ENCODE assay signal across 14 cellular contexts in genomic region chr6:161215193-161215592, GRCh38. TPM values are rescaled to one million over a fixed set of nuclear protein-coding genes. Genes with fewer than 3 reads are reported as not detected.
DNase-seq lines count a peak whose midpoint lies in the region; ATAC-seq, FAIRE-seq and TF ChIP-seq lines count a peak whose summit lies in the region.
"Had no signal": no experiment of that assay in that cellular context is flagged by ENCODE, and none has a peak within 500 bp of the region (broad histone marks: within the 10 kb centered on the region; RNA-seq: fewer than 3 reads in every experiment).

No MANE protein-coding gene starts in this region.

- H3K4me3 ChIP-seq in AG04449 (ENCODE audit: low read depth, low read length) (no peak overlapping the region), IMR-90 (ENCODE audit: insufficient read depth, low read depth, low read length) (no peak overlapping the region), K562 (no peak overlapping the region)
- H3K4me3 ChIP-seq: right atrium auricular region, thoracic aorta had no signal

- 0% methylated on average over 1 of the region's 4 CpGs; no CpG with 5 or more reads in 1 of the 2 experiments for WGBS in IMR-90 (ENCODE audit: extremely low coverage in 2 of 2, insufficient read length in 1 of 2), 2 experiments
- 48% methylated on average over 4 of the region's 4 CpGs for WGBS in K562 (ENCODE audit: insufficient coverage, low coverage, missing lambda C conversion rate)

- no peak overlapping the region for H4K91ac ChIP-seq in IMR-90 (ENCODE audit: insufficient read depth, low read depth, low read length)

- peak overlapping the region; percentile 84 for H2BK5ac ChIP-seq in IMR-90 (ENCODE audit: low read depth, low read length, poor library complexity, severe bottlenecking)

- dilution Hi-C loops in IMR-90 (cut with HindIII; ENCODE audit: low sequenced_read_pairs, unreplicated experiment) = no loop called here

- no peak overlapping the region for H4K5ac ChIP-seq in IMR-90 (ENCODE audit: low read depth, low read length)

- no peaks in the 10 kb centered on the region for H3K4me1 Mint-ChIP-seq in activated naive CD4-positive, alpha-beta T cell treated with anti-CD3 and anti-CD28 coated beads for 36 hours (ENCODE audit: low read depth)
- H3K4me1 Mint-ChIP-seq in glutamatergic neuron (ENCODE audit: low read depth, unreplicated experiment) = peaks cover 4% of the 10 kb centered on the region

- no peak overlapping the region for H3K27ac ChIP-seq in IMR-90 (ENCODE audit: insufficient read depth, low read length)
- H3K27ac ChIP-seq in K562 (ENCODE audit: extremely low read depth, low read depth, low read length) = peak overlapping the region; percentile 56
- H3K27ac ChIP-seq: right atrium auricular region, thoracic aorta had no signal

- H3K9me1 ChIP-seq in IMR-90 (ENCODE audit: insufficient read depth, low read length) (peaks cover 16% of the 10 kb centered on the region; the same call in 1 of the 2 replicates), K562 (ENCODE audit: control insufficient read depth, insufficient read depth, low read length) (no peaks in the 10 kb centered on the region)

- H2BK120ac ChIP-seq in IMR-90 (ENCODE audit: low read depth, low read length) = peak overlapping the region; percentile 10; the same call in 1 of the 2 replicates

- H2AK9ac ChIP-seq in IMR-90 (replicated peaks; ENCODE audit: low read depth, low read length, poor library complexity) = no peak overlapping the region

- DNase-seq in AG04449 (ENCODE audit: low read depth, low spot score) (peak; percentile 99), IMR-90 (peak; percentile 100), K562 (ENCODE audit: extremely low read depth in 1 of 4, low spot score in 3 of 4) (peak in 2 of 4 experiments; percentile 65 to 66), hepatic stellate cell (ENCODE audit: low spot score) (peak; percentile 47), NCI-H69 (lab: John Stamatoyannopoulos, UW) (no peak), glutamatergic neuron (no peak)
- no peak for DNase-seq in activated naive CD4-positive, alpha-beta T cell treated with anti-CD3 and anti-CD28 coated beads for 36 hours
- DNase-seq: activated CD4-positive, alpha-beta memory T cell treated with anti-CD3 and anti-CD28 coated beads for 36 hours; activated naive CD4-positive, alpha-beta T cell; dorsolateral prefrontal cortex; NCI-H82 had no signal

- H3K36me3 Mint-ChIP-seq in activated naive CD4-positive, alpha-beta T cell treated with anti-CD3 and anti-CD28 coated beads for 36 hours (ENCODE audit: low read depth) = peaks cover 21% of the 10 kb centered on the region
- peaks cover 55% of the 10 kb centered on the region for H3K36me3 Mint-ChIP-seq in glutamatergic neuron (ENCODE audit: unreplicated experiment)

- H3K4me2 ChIP-seq in IMR-90 (ENCODE audit: low read depth, low read length) (no peak overlapping the region), K562 (ENCODE audit: insufficient read depth, low read length) (peak overlapping the region; percentile 32)

- no peak overlapping the region for H3K23ac ChIP-seq in IMR-90 (ENCODE audit: low read depth, low read length)

- intact Hi-C loops in IMR-90 (cut with micrococcal nuclease) (loop anchor here (1.0 kb wide), 1 partner anchor 42 kb away; no protein-coding TSS in a partner anchor), K562 (cut with micrococcal nuclease) (loop anchor here (2.0 kb wide), 1 partner anchor 60 kb away; the partner anchor contains the start of gene AGPAT4)
- intact Hi-C loops in activated naive CD4-positive, alpha-beta T cell treated with anti-CD3 and anti-CD28 coated beads for 36 hours (cut with micrococcal nuclease) = no loop called here

- no peaks in the 10 kb centered on the region for H3K27me3 ChIP-seq in IMR-90 (ENCODE audit: control insufficient read depth, insufficient read depth, low read length)
- H3K27me3 ChIP-seq in K562 (ENCODE audit: control insufficient read depth in 2 of 2, insufficient read depth in 2 of 2, low read length in 2 of 2) = no peaks in the 10 kb centered on the region; a peak in 1 of 5 replicates
- H3K27me3 ChIP-seq: dorsolateral prefrontal cortex, right atrium auricular region had no signal

- peaks cover 2% of the 10 kb centered on the region; the same call in 1 of the 3 replicates for H3K79me2 ChIP-seq in K562 (ENCODE audit: control insufficient read depth, insufficient read depth, low read length)

- no peak overlapping the region for H3K14ac ChIP-seq in IMR-90 (replicated peaks; ENCODE audit: low read depth, low read length)

- no peak overlapping the region for H3K4me3 Mint-ChIP-seq in activated naive CD4-positive, alpha-beta T cell treated with anti-CD3 and anti-CD28 coated beads for 36 hours
- no peak overlapping the region for H3K4me3 Mint-ChIP-seq in glutamatergic neuron (ENCODE audit: unreplicated experiment)
- H3K4me3 Mint-ChIP-seq: activated CD4-positive, alpha-beta memory T cell treated with anti-CD3 and anti-CD28 coated beads for 36 hours had no signal

- CTCF ChIA-PET in AG04449 (lab: Yijun Ruan, JAX) (interaction anchor here (1.0 to 1.9 kb wide), 8 partner anchors 14 to 285 kb away, joined by 3 to 6 read pairs (median 4); no protein-coding TSS in a partner anchor), IMR-90 (lab: Yijun Ruan, JAX) (interaction anchor here (0.8 kb wide), 1 partner anchor 12 kb away, joined by 5 read pairs; no protein-coding TSS in a partner anchor), K562 (lab: Yijun Ruan, JAX; ENCODE audit: low intra/inter-chr PET ratio) (no interaction called here)
- CTCF ChIA-PET in activated naive CD4-positive, alpha-beta T cell treated with anti-CD3 and anti-CD28 coated beads for 36 hours (lab: Charles Lee) = no interaction called here

- no peaks in the 10 kb centered on the region for H3K9me3 ChIP-seq in IMR-90 (ENCODE audit: control insufficient read depth, insufficient read depth, low read length)
- H3K9me3 ChIP-seq in K562 (replicated peaks; ENCODE audit: control insufficient read depth, insufficient read depth, low read depth, low read length) = peaks cover 19% of the 10 kb centered on the region
- H3K9me3 ChIP-seq: thoracic aorta had no signal

- in situ Hi-C loops in IMR-90 (cut with MboI; ENCODE audit: low sequenced_read_pairs) (no loop called here), K562 (cut with MboI) (no loop called here)

- H3K79me1 ChIP-seq in IMR-90 (ENCODE audit: low read depth in 1 of 2, low read length in 2 of 2) = peaks cover 0 to 12% of the 10 kb centered on the region in 2 experiments; a peak in 3 of 4 replicates

- no peak overlapping the region for H3K4ac ChIP-seq in IMR-90 (ENCODE audit: low read depth, low read length)

- no peak overlapping the region for H3K18ac ChIP-seq in IMR-90 (ENCODE audit: low read depth, low read length)

- TF ChIP-seq RAD21 in IMR-90 (IDR thresholded peaks at IDR 0.05; ENCODE audit: low read length) = peak; percentile 15; the same call in 1 of the 2 replicates
- TF ChIP-seq RAD21 in K562 (CRISPR knock-in tag; conservative IDR thresholded peaks at IDR 0.05 in 1 of 2, IDR thresholded peaks at IDR 0.05 in 1 of 2) = no peak

- FAIRE-seq in K562 (lab: Jason Lieb, UNC) = peak; percentile 74

- no peaks in the 10 kb centered on the region for H3K27me3 Mint-ChIP-seq in activated naive CD4-positive, alpha-beta T cell treated with anti-CD3 and anti-CD28 coated beads for 36 hours (ENCODE audit: low read depth)
- H3K27me3 Mint-ChIP-seq in glutamatergic neuron (ENCODE audit: unreplicated experiment) = no peaks in the 10 kb centered on the region
- H3K27me3 Mint-ChIP-seq: activated CD4-positive, alpha-beta memory T cell treated with anti-CD3 and anti-CD28 coated beads for 36 hours had no signal

- TF ChIP-seq EP300 in K562 (IDR thresholded peaks at IDR 0.05; ENCODE audit: low read length) = no peak

- peaks cover 1% of the 10 kb centered on the region; the same call in 1 of the 2 replicates for H3K36me3 ChIP-seq in IMR-90 (ENCODE audit: control insufficient read depth, insufficient read depth, low read length)
- no peaks in the 10 kb centered on the region; the same call in 2 of the 3 replicates for H3K36me3 ChIP-seq in K562 (ENCODE audit: control insufficient read depth, insufficient read depth, low read length)
- H3K36me3 ChIP-seq: right atrium auricular region, thoracic aorta had no signal

- H2BK15ac ChIP-seq in IMR-90 (ENCODE audit: low read depth, low read length) = no peak overlapping the region

- peak; percentile 99 for ATAC-seq in IMR-90 (ENCODE audit: low read depth)
- peak; percentile 78 for ATAC-seq in K562
- no peak for ATAC-seq in HG02981 (IDR thresholded peaks at IDR 0.05; ENCODE audit: unreplicated experiment)

- H4K8ac ChIP-seq in IMR-90 (ENCODE audit: low read depth in 2 of 2, low read length in 2 of 2) = no peak overlapping the region

- 0 out of 2 replicates have a peak overlapping the region, but pooled peaks have one; percentile 16 for H2BK20ac ChIP-seq in IMR-90 (ENCODE audit: low read depth, low read length)

- H2AFZ ChIP-seq in IMR-90 (replicated peaks; ENCODE audit: low read length, poor library complexity) = no peak overlapping the region
- H2AFZ ChIP-seq in K562 (ENCODE audit: low read depth, low read length) = peak overlapping the region; percentile 44

- no peak overlapping the region for H2AK5ac ChIP-seq in IMR-90 (ENCODE audit: low read depth, low read length)

- TF ChIP-seq CTCF in AG04449 (IDR thresholded peaks at IDR 0.05; ENCODE audit: insufficient read depth, low read length, missing control alignments) (no peak), IMR-90 (conservative IDR thresholded peaks at IDR 0.05; ENCODE audit: low read depth, low read length) (no peak), K562 (IDR thresholded peaks at IDR 0.05 in 2 of 3, conservative IDR thresholded peaks at IDR 0.05 in 1 of 3; ENCODE audit: insufficient read depth in 2 of 3, low read depth in 1 of 3, low read length in 3 of 3) (no peak), glutamatergic neuron (IDR thresholded peaks at IDR 0.05; ENCODE audit: partially characterized antibody, unreplicated experiment) (no peak)

- H3K9me3 Mint-ChIP-seq in activated naive CD4-positive, alpha-beta T cell treated with anti-CD3 and anti-CD28 coated beads for 36 hours = peaks cover 9% of the 10 kb centered on the region
- peaks cover 11% of the 10 kb centered on the region for H3K9me3 Mint-ChIP-seq in glutamatergic neuron (ENCODE audit: unreplicated experiment)

- H3K9ac ChIP-seq in IMR-90 (ENCODE audit: low read depth, low read length) (no peak overlapping the region), K562 (ENCODE audit: insufficient read depth in 1 of 2, low read depth in 2 of 2, low read length in 2 of 2) (peak overlapping the region in 1 of 2 experiments; percentile 28; a peak in 1 of 4 replicates)

- no peaks in the 10 kb centered on the region for H4K20me1 ChIP-seq in IMR-90 (ENCODE audit: insufficient read depth, low read length)
- no peaks in the 10 kb centered on the region for H4K20me1 ChIP-seq in K562 (replicated peaks; ENCODE audit: control insufficient read depth, insufficient read depth, low read length)

- H3K27ac Mint-ChIP-seq in activated naive CD4-positive, alpha-beta T cell treated with anti-CD3 and anti-CD28 coated beads for 36 hours = no peak overlapping the region
- no peak overlapping the region for H3K27ac Mint-ChIP-seq in glutamatergic neuron (ENCODE audit: unreplicated experiment)
- H3K27ac Mint-ChIP-seq: activated CD4-positive, alpha-beta memory T cell treated with anti-CD3 and anti-CD28 coated beads for 36 hours had no signal

- H3K4me1 ChIP-seq in IMR-90 (ENCODE audit: control insufficient read depth, insufficient read depth, low read length) (peaks cover 6% of the 10 kb centered on the region), K562 (replicated peaks in 1 of 2; ENCODE audit: control insufficient read depth in 2 of 2, insufficient read depth in 2 of 2, low read length in 2 of 2) (peaks cover 0 to 10% of the 10 kb centered on the region in 2 experiments; a peak in 3 of 5 replicates)
- H3K4me1 ChIP-seq: right atrium auricular region had no signal

- BruUV-seq in IMR-90 (replicated peaks; lab: Mats Ljungman, UMichigan) (no TSS peak), K562 (replicated peaks; lab: Mats Ljungman, UMichigan) (no TSS peak)

- POLR2A ChIA-PET in AG04449 (lab: Yijun Ruan, JAX) (interaction anchor here (0.6 to 1.7 kb wide), 3 partner anchors 14 to 224 kb away, joined by 3 to 5 read pairs (median 3); partner anchors contain the start of gene MAP3K4), IMR-90 (lab: Charles Lee; ENCODE audit: unreplicated experiment) (interaction anchor here (0.6 kb wide), 1 partner anchor 73 kb away, joined by 5 read pairs; no protein-coding TSS in a partner anchor), K562 (lab: Yijun Ruan, JAX) (interaction anchor here (0.7 to 1.2 kb wide), 4 partner anchors 11 to 82 kb away, joined by 3 to 5 read pairs (median 3); no protein-coding TSS in a partner anchor)

- TF ChIP-seq POLR2A in IMR-90 (IDR thresholded peaks at IDR 0.05; ENCODE audit: low read depth, low read length) = peak; percentile 52; the same call in 1 of the 2 replicates
- TF ChIP-seq POLR2A in K562 (conservative IDR thresholded peaks at IDR 0.05) = no peak

- no peak overlapping the region for H3K56ac ChIP-seq in IMR-90 (ENCODE audit: extremely low read depth, insufficient read depth, low read length)

RNA-seq across cellular contexts. Expression of gene AGPAT4, which starts 58.7 kb away (rescaled TPM):
- total RNA-seq in IMR-90 (2012; rRNA removed) (3.6 and 3.8 TPM in 2 replicates), K562 (2014; rRNA removed) (4.5 and 6.7 TPM in 2 replicates), K562 (2014; rRNA removed; fragmentation: Illumina TruSeq; extraction: Trizol) (7.1 and 7.9 TPM in 2 replicates), K562 (2015; rRNA removed; fragmentation: Illumina TruSeq; extraction: Trizol) (5.0 and 5.6 TPM in 2 replicates), K562 (2021) (9.2 and 9.7 TPM in 2 replicates), glutamatergic neuron (ENCODE audit: unreplicated experiment) (90.2 TPM)
- polyA plus RNA-seq in IMR-90 (2012; rRNA removed) (3.6 and 3.8 TPM in 2 replicates), K562 (2011; rRNA removed) (15.0 and 17.0 TPM in 2 replicates), K562 (2014; fragmentation: Illumina TruSeq; extraction: Trizol) (5.6 and 5.7 TPM in 2 replicates), K562 (2014; fragmentation: Nextera tagmentation; extraction: Ambion mirVana) (1 to 10 TPM; 2.2 to 3.4 TPM), K562 (2014; rRNA removed) (7.2 and 7.3 TPM in 2 replicates)
- 1.5 and 2.0 TPM in 2 replicates for polyA plus RNA-seq in IMR-90 (2012; cell fraction: cytosol; rRNA removed)
- 6.2 and 14.0 TPM in 2 replicates for polyA plus RNA-seq in IMR-90 (2012; cell fraction: nucleus; rRNA removed; ENCODE audit: low replicate concordance)
- 90.5 and 109 TPM in 2 replicates for total RNA-seq in K562 (2011; cell fraction: chromatin; rRNA removed; ENCODE audit: low replicate concordance)
- 65.2 and 67.4 TPM in 2 replicates for total RNA-seq in K562 (2011; cell fraction: nucleolus; rRNA removed)
- 60.1 and 75.0 TPM in 2 replicates for total RNA-seq in K562 (2011; cell fraction: nucleoplasm; rRNA removed)
- polyA plus RNA-seq in K562 (2011; cell fraction: cytosol; rRNA removed) = 9.2 and 14.2 TPM in 2 replicates
- 62.4 and 68.7 TPM in 2 replicates for polyA plus RNA-seq in K562 (2011; cell fraction: nucleus; rRNA removed)
- 5.3 and 8.6 TPM in 2 replicates for polyA plus RNA-seq in K562 (2012)
- polyA minus RNA-seq in K562 (2011; rRNA and poly(A)+ RNA removed) = 31.8 and 34.7 TPM in 2 replicates
- polyA minus RNA-seq in K562 (2011; cell fraction: cytosol; rRNA and poly(A)+ RNA removed) = 6.3 and 8.8 TPM in 2 replicates
- 36.2 and 58.6 TPM in 2 replicates for polyA minus RNA-seq in K562 (2011; cell fraction: nucleus; rRNA and poly(A)+ RNA removed)
- 1 to 10 TPM; 3.7 to 4.2 TPM for total RNA-seq in activated naive CD4-positive, alpha-beta T cell treated with anti-CD3 and anti-CD28 coated beads for 36 hours

Comparison
In these comparisons a context has a peak if more than half of its experiments do, and no peak if none do; other contexts are left out.
1. DNase-seq: peak in AG04449 (single experiment), IMR-90 (single experiment) and hepatic stellate cell (single experiment); none in activated naive CD4-positive, alpha-beta T cell treated with anti-CD3 and anti-CD28 coated beads for 36 hours (single experiment), NCI-H69 (single experiment) and glutamatergic neuron (single experiment).
2. CTCF ChIA-PET loops: an anchor here in AG04449 (1.0 to 1.9 kb wide) and IMR-90 (0.8 kb wide); none called in K562 and activated naive CD4-positive, alpha-beta T cell treated with anti-CD3 and anti-CD28 coated beads for 36 hours.